In the genomic region with DNA sequence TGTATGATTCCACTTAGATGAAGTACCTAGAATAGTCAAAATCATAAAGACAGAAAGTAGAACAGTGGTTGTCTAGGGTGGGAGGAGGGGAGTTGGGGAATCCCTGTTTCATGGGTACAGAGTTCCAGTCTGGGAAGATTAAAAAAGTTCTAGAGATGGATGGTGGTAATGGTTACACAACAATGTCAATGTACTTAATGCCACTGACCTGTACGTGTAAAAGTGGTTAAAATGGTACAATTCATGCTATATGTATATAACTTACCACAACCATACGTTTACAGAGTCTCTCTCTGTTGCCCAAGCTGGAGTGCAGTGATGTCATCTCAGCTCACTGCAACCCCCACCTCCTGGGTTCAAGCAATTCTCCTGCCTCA, we compare ENCODE assay signal across 17 cellular contexts. TPM values are rescaled to one million over a fixed set of nuclear protein-coding genes. Genes with fewer than 3 reads are reported as not detected.
A peak's percentile ranks its signal among the peaks of the same experiment; 100 is the strongest.
DNase-seq lines count a peak whose midpoint lies in the region; ATAC-seq, FAIRE-seq and TF ChIP-seq lines count a peak whose summit lies in the region.
"Had no signal": no experiment of that assay in that cellular context is flagged by ENCODE, and none has a peak within 500 bp of the region (broad histone marks: within the 10 kb centered on the region; RNA-seq: fewer than 3 reads in every experiment).

No MANE protein-coding gene starts in this region.

- H3K4me2 ChIP-seq in A549 = peak overlapping the region; percentile 67; the same call in 2 of the 3 replicates
- H3K4me2 ChIP-seq: GM23338 had no signal

- no peaks in the 10 kb centered on the region for H3K9me3 ChIP-seq in A549
- H3K9me3 ChIP-seq in Caco-2 = no peaks in the 10 kb centered on the region
- H3K9me3 ChIP-seq in liver (ENCODE audit: control insufficient read depth in 4 of 4, low read length in 3 of 4) = no peaks in the 10 kb centered on the region

- no peak for FAIRE-seq in A549 (lab: Jason Lieb, UNC)
- FAIRE-seq: GM12892 had no signal

- no peak overlapping the region for H3K9ac ChIP-seq in liver (ENCODE audit: low read depth in 1 of 2, low read length in 2 of 2)

- H3K4me1 Mint-ChIP-seq in Caco-2 (ENCODE audit: low read depth, unreplicated experiment) = peaks cover 50% of the 10 kb centered on the region
- H3K4me1 Mint-ChIP-seq in activated CD4-positive, alpha-beta memory T cell treated with anti-CD3 and anti-CD28 coated beads for 36 hours (ENCODE audit: low read depth) = peaks cover 84% of the 10 kb centered on the region

- CTCF ChIA-PET in A549 (lab: Yijun Ruan, JAX) (no interaction called here), Caco-2 (lab: Charles Lee) (no interaction called here)
- CTCF ChIA-PET in activated CD4-positive, alpha-beta memory T cell treated with anti-CD3 and anti-CD28 coated beads for 36 hours (lab: Charles Lee) = no interaction called here

- no peaks in the 10 kb centered on the region for H3K27me3 Mint-ChIP-seq in Caco-2 (ENCODE audit: insufficient read depth, unreplicated experiment)
- no peaks in the 10 kb centered on the region for H3K27me3 Mint-ChIP-seq in activated CD4-positive, alpha-beta memory T cell treated with anti-CD3 and anti-CD28 coated beads for 36 hours
- H3K27me3 Mint-ChIP-seq: B cell had no signal

- peaks cover 78% of the 10 kb centered on the region for H3K4me1 ChIP-seq in A549
- H3K4me1 ChIP-seq in Caco-2 = peaks cover 86% of the 10 kb centered on the region
- peaks cover 9 to 50% (median 34%) of the 10 kb centered on the region in 4 donors for H3K4me1 ChIP-seq in liver (ENCODE audit: control insufficient read depth in 4 of 4, insufficient read depth in 4 of 4, low read length in 3 of 4)

- H3K27ac Mint-ChIP-seq in Caco-2 (ENCODE audit: unreplicated experiment) = peak overlapping the region; percentile 73
- H3K27ac Mint-ChIP-seq in activated CD4-positive, alpha-beta memory T cell treated with anti-CD3 and anti-CD28 coated beads for 36 hours = peak overlapping the region; percentile 71
- H3K27ac Mint-ChIP-seq: B cell; CD8-positive, alpha-beta T cell; GM23338 had no signal

- DNase-seq in A549 (ENCODE audit: low read depth in 1 of 2, low spot score in 1 of 2) (no peak), Caco-2 (no peak), UCSD-AML1 (lab: John Stamatoyannopoulos, UW; ENCODE audit: unreplicated experiment) (no peak), NCI-H2196 treated with DMSO at 0.1 percent for 48 hours (lab: John Stamatoyannopoulos, UW; ENCODE audit: unreplicated experiment) (no peak), NCI-H187 treated with DMSO at 0.1 percent for 48 hours (lab: John Stamatoyannopoulos, UW) (no peak)
- DNase-seq in activated CD4-positive, alpha-beta memory T cell treated with anti-CD3 and anti-CD28 coated beads for 36 hours = no peak
- DNase-seq: C1 segment of cervical spinal cord; CD8-positive, alpha-beta T cell; COR-L47; DND-41; GDM1; H7 had no signal

- H3K36me3 Mint-ChIP-seq in Caco-2 (ENCODE audit: insufficient read depth, unreplicated experiment) = peaks cover under 1% of the 10 kb centered on the region
- H3K36me3 Mint-ChIP-seq in activated CD4-positive, alpha-beta memory T cell treated with anti-CD3 and anti-CD28 coated beads for 36 hours = no peaks in the 10 kb centered on the region

- 73% methylated on average over 2 of the region's 2 CpGs for WGBS in A549 (ENCODE audit: missing lambda C conversion rate)
- 44% methylated on average over 2 of the region's 2 CpGs for WGBS in liver

- TF ChIP-seq POLR2A in A549 (IDR thresholded peaks at IDR 0.05; ENCODE audit: low read length) = no peak

- H3K4me3 ChIP-seq in A549 (no peak overlapping the region), Caco-2 (ENCODE audit: low read depth, low read length) (no peak overlapping the region), liver (ENCODE audit: low read depth in 1 of 3, low read length in 3 of 3) (no peak overlapping the region)
- H3K4me3 ChIP-seq: GM23338 had no signal

- H3K27me3 ChIP-seq in Caco-2 (replicated peaks; ENCODE audit: control insufficient read depth, insufficient read depth, low read length) (no peaks in the 10 kb centered on the region), liver (ENCODE audit: control insufficient read depth in 4 of 4, insufficient read depth in 4 of 4, low read length in 3 of 4) (no peaks in the 10 kb centered on the region)

- H3K4me3 Mint-ChIP-seq in Caco-2 (ENCODE audit: unreplicated experiment) = no peak overlapping the region
- H3K4me3 Mint-ChIP-seq in activated CD4-positive, alpha-beta memory T cell treated with anti-CD3 and anti-CD28 coated beads for 36 hours = no peak overlapping the region
- H3K4me3 Mint-ChIP-seq: B cell; CD8-positive, alpha-beta T cell; GM23338 had no signal

- H3K36me3 ChIP-seq in Caco-2 (ENCODE audit: control insufficient read depth, insufficient read depth, low read length) (no peaks in the 10 kb centered on the region), liver (ENCODE audit: control insufficient read depth in 4 of 4, insufficient read depth in 3 of 4, low read depth in 1 of 4, low read length in 3 of 4) (no peaks in the 10 kb centered on the region)

- H3K9me3 Mint-ChIP-seq in Caco-2 (ENCODE audit: unreplicated experiment) = no peaks in the 10 kb centered on the region
- no peaks in the 10 kb centered on the region for H3K9me3 Mint-ChIP-seq in activated CD4-positive, alpha-beta memory T cell treated with anti-CD3 and anti-CD28 coated beads for 36 hours
- H3K9me3 Mint-ChIP-seq: CD8-positive, alpha-beta T cell; GM23338 had no signal

- no TSS peak for BruUV-seq in Caco-2 (replicated peaks; lab: Mats Ljungman, UMichigan)

- no peak for TF ChIP-seq EP300 in A549 (IDR thresholded peaks at IDR 0.05)

- TF ChIP-seq CTCF in A549 (IDR thresholded peaks at IDR 0.05) (no peak), Caco-2 (IDR thresholded peaks at IDR 0.05; ENCODE audit: insufficient read depth in 1 of 2, low read depth in 1 of 2, low read length in 1 of 2, severe bottlenecking in 1 of 2, unreplicated experiment in 1 of 2) (no peak), liver (IDR thresholded peaks at IDR 0.05; ENCODE audit: low read depth, low read length, missing input control) (no peak)

- H3K27ac ChIP-seq in A549 (no peak overlapping the region; a peak in 1 of 6 replicates), liver (ENCODE audit: low read depth in 1 of 2, low read length in 2 of 2) (no peak overlapping the region)
- H3K27ac ChIP-seq: HL-60 had no signal

- intact Hi-C loops in Caco-2 (cut with micrococcal nuclease; ENCODE audit: unreplicated experiment) = no loop called here
- intact Hi-C loops in activated CD4-positive, alpha-beta memory T cell treated with anti-CD3 and anti-CD28 coated beads for 36 hours (cut with micrococcal nuclease) = loop anchor here (2.0 kb wide), 1 partner anchor 17 kb away; no protein-coding TSS in a partner anchor

- POLR2A ChIA-PET in A549 (lab: Yijun Ruan, JAX) (no interaction called here), Caco-2 (lab: Charles Lee) (no interaction called here)
- POLR2A ChIA-PET in activated CD4-positive, alpha-beta memory T cell treated with anti-CD3 and anti-CD28 coated beads for 36 hours (lab: Charles Lee) = no interaction called here

- TF ChIP-seq RAD21 in A549 (conservative IDR thresholded peaks at IDR 0.05 in 1 of 2, IDR thresholded peaks at IDR 0.05 in 1 of 2) (no peak), liver (IDR thresholded peaks at IDR 0.05) (no peak)

- no peak for ATAC-seq in A549
- ATAC-seq: CD8-positive, alpha-beta T cell; GM23338 had no signal

TF ChIP-seq in A549, 52 proteins besides CTCF, POLR2A, EP300 and RAD21:
- TF ChIP-seq ZC3H11A (IDR thresholded peaks at IDR 0.05) (no peak), POLR2AphosphoS2 (conservative IDR thresholded peaks at IDR 0.05; ENCODE audit: low read length) (no peak)
- TF ChIP-seq, protein P1, sequence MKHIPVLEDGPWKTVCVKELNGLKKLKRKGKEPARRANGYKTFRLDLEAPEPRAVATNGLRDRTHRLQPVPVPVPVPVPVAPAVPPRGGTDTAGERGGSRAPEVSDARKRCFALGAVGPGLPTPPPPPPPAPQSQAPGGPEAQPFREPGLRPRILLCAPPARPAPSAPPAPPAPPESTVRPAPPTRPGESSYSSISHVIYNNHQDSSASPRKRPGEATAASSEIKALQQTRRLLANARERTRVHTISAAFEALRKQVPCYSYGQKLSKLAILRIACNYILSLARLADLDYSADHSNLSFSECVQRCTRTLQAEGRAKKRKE (CRISPR knock-in tag; IDR thresholded peaks at IDR 0.05; ENCODE audit: low read depth) = no peak

TF ChIP-seq in liver, 16 proteins besides CTCF, POLR2A, EP300 and RAD21:
- TF ChIP-seq, protein P2, sequence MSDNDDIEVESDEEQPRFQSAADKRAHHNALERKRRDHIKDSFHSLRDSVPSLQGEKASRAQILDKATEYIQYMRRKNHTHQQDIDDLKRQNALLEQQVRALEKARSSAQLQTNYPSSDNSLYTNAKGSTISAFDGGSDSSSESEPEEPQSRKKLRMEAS (IDR thresholded peaks at IDR 0.05) = no peak
- TF ChIP-seq RXRA (IDR thresholded peaks at IDR 0.05) = peak; percentile 61 to 67
TF ChIP-seq in liver: peak in this region for 1.

RNA-seq across cellular contexts. Expression of a gene that starts 6.5 kb away (rescaled TPM):
- 9.6 and 9.9 TPM in 2 replicates for polyA plus RNA-seq in A549 (2011; rRNA removed)
- polyA plus RNA-seq in A549 (2012; cell fraction: cytosol; rRNA removed) = 2.9 and 3.7 TPM in 2 replicates
- 3.2 and 4.2 TPM in 2 replicates for polyA plus RNA-seq in A549 (2012; cell fraction: nucleus; rRNA removed)
- 7.0 to 7.2 TPM (median 7.1 TPM) in 3 replicates for polyA plus RNA-seq in A549 (2017; fragmentation: RNase III; extraction: RNeasy Plus Mini Kit Qiagen cat#74134 plus additional on column Dnase treatment)
- 21.4 TPM in 2 replicates for polyA minus RNA-seq in A549 (2011; rRNA and poly(A)+ RNA removed)
- 45.3 and 47.4 TPM in 2 replicates for total RNA-seq in Caco-2 (2022)
- total RNA-seq in activated CD4-positive, alpha-beta memory T cell treated with anti-CD3 and anti-CD28 coated beads for 36 hours = 10 to 100 TPM; 22.1 to 22.8 TPM
- total RNA-seq in liver = 10 to 100 TPM; 16.1 to 17.8 TPM
- 1 to 10 TPM; 4.4 to 4.7 TPM for polyA plus RNA-seq in liver
